ENCODE assay signal across 11 cellular contexts in the genomic region with DNA sequence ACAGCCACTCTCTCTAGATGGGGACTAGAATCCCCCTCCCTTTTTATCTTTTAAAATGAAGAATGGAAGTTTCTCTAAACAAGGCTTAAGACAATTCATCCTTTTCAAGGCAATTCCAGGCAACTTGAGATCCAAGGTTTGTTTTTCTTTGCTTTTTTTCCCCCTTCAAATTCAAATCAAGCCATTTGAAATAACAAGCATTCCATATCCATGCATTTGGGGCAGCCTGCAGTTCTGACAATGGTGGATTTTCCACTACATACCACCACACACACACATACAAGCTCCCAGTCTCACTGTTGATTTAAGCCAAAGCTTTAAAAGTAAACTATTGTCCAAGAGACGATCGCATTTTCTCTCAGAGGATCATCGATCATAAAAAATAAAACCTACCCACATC. TPM values are rescaled to one million over a fixed set of nuclear protein-coding genes. Genes with fewer than 3 reads are reported as not detected.
DNase-seq lines count a peak whose midpoint lies in the region; ATAC-seq and TF ChIP-seq lines count a peak whose summit lies in the region.
"Had no signal": no experiment of that assay in that cellular context is flagged by ENCODE, and none has a peak within 500 bp of the region (broad histone marks: within the 10 kb centered on the region; RNA-seq: fewer than 3 reads in every experiment).

No MANE protein-coding gene starts in this region.

- ATAC-seq in HG03342 (IDR thresholded peaks at IDR 0.05; ENCODE audit: unreplicated experiment) (no peak), HG02623 (IDR thresholded peaks at IDR 0.05; ENCODE audit: unreplicated experiment) (no peak)

- POLR2A ChIA-PET in AG04450 (lab: Yijun Ruan, JAX) = interaction anchor here (1.3 to 1.6 kb wide), 3 partner anchors 34 to 278 kb away, joined by 4 to 6 read pairs (median 6); no protein-coding TSS in a partner anchor

- DNase-seq in AG04450 (ENCODE audit: low read depth, low spot score) (no peak), NCI-H69 (lab: John Stamatoyannopoulos, UW) (peak; percentile 57), epithelial cell of esophagus (ENCODE audit: low read depth) (no peak), NCI-H2029 (lab: John Stamatoyannopoulos, UW) (no peak), DMS153 treated with DMSO at 0.1 percent for 48 hours (lab: John Stamatoyannopoulos, UW; ENCODE audit: unreplicated experiment) (no peak)
- DNase-seq: activated CD4-positive, alpha-beta T cell treated with anti-CD3 and anti-CD28 coated beads, Interleukin-2, amount 50 U/mL, for 4 hours had no signal

- H3K36me3 Mint-ChIP-seq in nephron (ENCODE audit: low read depth) = no peaks in the 10 kb centered on the region

- peak overlapping the region; percentile 57 for H3K27ac ChIP-seq in AG04450 (ENCODE audit: low read depth, low read length)
- H3K27ac ChIP-seq: C4-2B had no signal

- peaks cover 14% of the 10 kb centered on the region for H3K4me1 Mint-ChIP-seq in nephron

- peak overlapping the region; percentile 76 for H3K4me3 ChIP-seq in AG04450 (ENCODE audit: low read depth, low read length)
- peak overlapping the region; percentile 15 for H3K4me3 ChIP-seq in epithelial cell of esophagus (ENCODE audit: low read length)

- H3K9me3 Mint-ChIP-seq in nephron = no peaks in the 10 kb centered on the region

- H3K27ac Mint-ChIP-seq in nephron = peak overlapping the region; percentile 42 to 50 (median 48)
- H3K27ac Mint-ChIP-seq: activated naive CD8-positive, alpha-beta T cell had no signal

- H3K9me3 ChIP-seq in AG04450 (ENCODE audit: control insufficient read depth, insufficient read depth, low read length) = no peaks in the 10 kb centered on the region

- TF ChIP-seq CTCF in AG04450 (IDR thresholded peaks at IDR 0.05; ENCODE audit: low read depth, low read length) = no peak
- no peak for TF ChIP-seq CTCF in epithelial cell of esophagus (IDR thresholded peaks at IDR 0.05; ENCODE audit: insufficient read depth, low read depth, low read length, missing control alignments)
- TF ChIP-seq CTCF in nephron (IDR thresholded peaks at IDR 0.05; ENCODE audit: unreplicated experiment in 3 of 3) = no peak

- CTCF ChIA-PET in AG04450 (lab: Charles Lee) = interaction anchor here (0.6 to 2.5 kb wide), 102 partner anchors 9 to 1508 kb away, joined by 3 to 56 read pairs (median 7); a partner anchor contains a TSS

- peaks cover 37% of the 10 kb centered on the region for H3K27me3 Mint-ChIP-seq in nephron (ENCODE audit: low read depth)
- H3K27me3 Mint-ChIP-seq: activated naive CD8-positive, alpha-beta T cell had no signal

- H3K4me3 Mint-ChIP-seq in nephron = peak overlapping the region; percentile 79 to 84 (median 82)
- H3K4me3 Mint-ChIP-seq: activated naive CD8-positive, alpha-beta T cell had no signal

- H3K27me3 ChIP-seq in AG04450 (ENCODE audit: control insufficient read depth, insufficient read depth, low read length) = no peaks in the 10 kb centered on the region

RNA-seq across cellular contexts. Expression of a gene that starts 0.4 kb away (rescaled TPM):
- 6.1 and 6.8 TPM in 2 replicates for polyA plus RNA-seq in AG04450 (2011; rRNA removed)
- 7.7 and 9.2 TPM in 2 replicates for polyA minus RNA-seq in AG04450 (2011; rRNA and poly(A)+ RNA removed)
